ENCODE assay signal across 8 cellular contexts in genomic region chr14:22555573-22556011, GRCh38. TPM values are rescaled to one million over a fixed set of nuclear protein-coding genes. Genes with fewer than 3 reads are reported as not detected.
A peak's percentile ranks its signal among the peaks of the same experiment; 100 is the strongest.
DNase-seq lines count a peak whose midpoint lies in the region; ATAC-seq, FAIRE-seq and TF ChIP-seq lines count a peak whose summit lies in the region.

No MANE protein-coding gene starts in this region.

- peak overlapping the region; percentile 8 for H3K27ac Mint-ChIP-seq in nephron progenitor cell

- no peaks in the 10 kb centered on the region for H3K9me3 Mint-ChIP-seq in nephron progenitor cell

- H3K27me3 Mint-ChIP-seq in nephron progenitor cell (ENCODE audit: low read depth, poor library complexity), result peaks cover 6% of the 10 kb centered on the region

- H3K36me3 Mint-ChIP-seq in nephron progenitor cell (ENCODE audit: low read depth), result no peaks in the 10 kb centered on the region

- DNase-seq in activated T-cell treated with anti-CD3 and anti-CD28 coated beads for 48 hours (ENCODE audit: low read depth) (peak; percentile 66), nephron progenitor cell (no peak), left lobe of liver (ENCODE audit: low spot score) (no peak), posterior cingulate gyrus (no peak), frontal cortex (ENCODE audit: low spot score in 2 of 2) (no peak)

- H3K4me1 Mint-ChIP-seq in nephron progenitor cell, result peaks cover 71% of the 10 kb centered on the region

- no peak for FAIRE-seq in frontal cortex (lab: Jason Lieb, UNC)

- H3K4me3 Mint-ChIP-seq in nephron progenitor cell, result no peak overlapping the region

- TF ChIP-seq CTCF in nephron progenitor cell (IDR thresholded peaks at IDR 0.05), result no peak

- peak; percentile 1 for ATAC-seq in GM19452 (IDR thresholded peaks at IDR 0.05; ENCODE audit: unreplicated experiment)
- ATAC-seq in HG03571 (IDR thresholded peaks at IDR 0.05; ENCODE audit: unreplicated experiment), result peak; percentile 9
- no peak for ATAC-seq in left lobe of liver
- no peak for ATAC-seq in GM18498 (IDR thresholded peaks at IDR 0.05; ENCODE audit: unreplicated experiment)

- intact Hi-C loops in posterior cingulate gyrus (cut with DNase I), result loop anchor here (5.0 to 10.0 kb wide), 2 partner anchors 171 to 297 kb away; no protein-coding TSS in a partner anchor

RNA-seq across cellular contexts. Expression of gene DAD1, which starts 33.4 kb away (rescaled TPM):
- total RNA-seq in left lobe of liver, result 133 TPM
- 89.7 TPM for total RNA-seq in frontal cortex

RNA-seq across cellular contexts. Expression of gene ABHD4, which starts 42.5 kb away (rescaled TPM):
- total RNA-seq in left lobe of liver (20.0 TPM), frontal cortex (2.4 TPM)

Comparison
In these comparisons a context has a peak if more than half of its experiments do, and no peak if none do; other contexts are left out.
1. ATAC-seq: peak in GM19452 (single experiment) and HG03571 (single experiment); none in left lobe of liver (single experiment) and GM18498 (single experiment).